In genomic region chr6:6918216-6918983, GRCh38 we compare ENCODE assay signal across 8 cellular contexts.
DNase-seq lines count a peak whose midpoint lies in the region; ATAC-seq and TF ChIP-seq lines count a peak whose summit lies in the region.

No MANE protein-coding gene starts in this region.

- peak; percentile 13 for DNase-seq in activated CD4-positive, CD25-positive, alpha-beta regulatory T cell treated with anti-CD3 and anti-CD28 coated beads, Interleukin-2, amount 50 U/mL, for 16 hours (ENCODE audit: low read depth, low spot score)
- DNase-seq in fibroblast of mammary gland (ENCODE audit: low read depth) (peak; percentile 92), BE2C (no peak), DMS79 (lab: John Stamatoyannopoulos, UW) (no peak)

- H3K9me3 Mint-ChIP-seq in stimulated activated naive CD8-positive, alpha-beta T cell treated with anti-CD3 and anti-CD28 coated beads, Interleukin-15, Interleukin-2, amounts not matched to agents 100 ng/mL and 50 ng/mL, for 24 hours, result peaks cover 4% of the 10 kb centered on the region

- H3K4me3 Mint-ChIP-seq in stimulated activated naive CD8-positive, alpha-beta T cell treated with anti-CD3 and anti-CD28 coated beads, Interleukin-15, Interleukin-2, amounts not matched to agents 100 ng/mL and 50 ng/mL, for 24 hours, result peak overlapping the region; percentile 36

- peaks cover 44% of the 10 kb centered on the region for H3K4me1 Mint-ChIP-seq in stimulated activated naive CD8-positive, alpha-beta T cell treated with anti-CD3 and anti-CD28 coated beads, Interleukin-15, Interleukin-2, amounts not matched to agents 100 ng/mL and 50 ng/mL, for 24 hours (ENCODE audit: low read depth)

- no peak overlapping the region for H3K27ac Mint-ChIP-seq in stimulated activated naive CD8-positive, alpha-beta T cell treated with anti-CD3 and anti-CD28 coated beads, Interleukin-15, Interleukin-2, amounts not matched to agents 100 ng/mL and 50 ng/mL, for 24 hours

- H3K4me3 ChIP-seq in BLaER1 treated with 17β-estradiol and CSF1 and Interleukin-3, amounts not matched to agents 10 nM and 100 nM, result no peak overlapping the region
- H3K4me3 ChIP-seq in fibroblast of mammary gland (ENCODE audit: control insufficient read depth, low read depth, low read length) (no peak overlapping the region), BE2C (ENCODE audit: low read depth, low read length) (no peak overlapping the region)

- H3K9ac ChIP-seq in BLaER1 treated with 17β-estradiol and CSF1 and Interleukin-3, amounts not matched to agents 10 nM and 100 nM, result no peak overlapping the region

- H3K36me3 Mint-ChIP-seq in stimulated activated naive CD8-positive, alpha-beta T cell treated with anti-CD3 and anti-CD28 coated beads, Interleukin-15, Interleukin-2, amounts not matched to agents 100 ng/mL and 50 ng/mL, for 24 hours (ENCODE audit: low read depth), result no peaks in the 10 kb centered on the region

- H3K27me3 ChIP-seq in BLaER1 treated with 17β-estradiol and CSF1 and Interleukin-3, amounts not matched to agents 10 nM and 100 nM, result no peaks in the 10 kb centered on the region
- no peaks in the 10 kb centered on the region for H3K27me3 ChIP-seq in BE2C

- peak; percentile 80 for ATAC-seq in GM19328 (IDR thresholded peaks at IDR 0.05; ENCODE audit: unreplicated experiment)
- peak; percentile 87 for ATAC-seq in HG03342 (IDR thresholded peaks at IDR 0.05; ENCODE audit: unreplicated experiment)

- H4K20me1 ChIP-seq in BLaER1 treated with 17β-estradiol and CSF1 and Interleukin-3, amounts not matched to agents 10 nM and 100 nM, result no peaks in the 10 kb centered on the region

- H3K9me3 ChIP-seq in BLaER1 treated with 17β-estradiol and CSF1 and Interleukin-3, amounts not matched to agents 10 nM and 100 nM (replicated peaks in 1 of 11), result peaks cover 0 to 13% (median 0%) of the 10 kb centered on the region in 11 experiments; a peak in 8 of 22 replicates
- H3K9me3 ChIP-seq in BE2C, result no peaks in the 10 kb centered on the region

- peak overlapping the region in 7 of 11 experiments; percentile 6 to 34 (median 17); a peak in 8 of 22 replicates for H3K4me2 ChIP-seq in BLaER1 treated with 17β-estradiol and CSF1 and Interleukin-3, amounts not matched to agents 10 nM and 100 nM

- H3K27me3 Mint-ChIP-seq in stimulated activated naive CD8-positive, alpha-beta T cell treated with anti-CD3 and anti-CD28 coated beads, Interleukin-15, Interleukin-2, amounts not matched to agents 100 ng/mL and 50 ng/mL, for 24 hours, result peaks cover 40% of the 10 kb centered on the region

- peaks cover 17 to 34% (median 27%) of the 10 kb centered on the region in 10 experiments for H3K4me1 ChIP-seq in BLaER1 treated with 17β-estradiol and CSF1 and Interleukin-3, amounts not matched to agents 10 nM and 100 nM
- H3K4me1 ChIP-seq in BE2C, result no peaks in the 10 kb centered on the region

- H3K36me3 ChIP-seq in BLaER1 treated with 17β-estradiol and CSF1 and Interleukin-3, amounts not matched to agents 10 nM and 100 nM, result no peaks in the 10 kb centered on the region
- H3K36me3 ChIP-seq in BE2C, result no peaks in the 10 kb centered on the region

- no peak for TF ChIP-seq CTCF in fibroblast of mammary gland (conservative IDR thresholded peaks at IDR 0.05; ENCODE audit: control insufficient read depth, insufficient read depth, low read depth, low read length)
- TF ChIP-seq CTCF in BE2C (IDR thresholded peaks at IDR 0.05; ENCODE audit: low read depth, low read length), result no peak

- no peak overlapping the region for H3K27ac ChIP-seq in BLaER1 treated with 17β-estradiol and CSF1 and Interleukin-3, amounts not matched to agents 10 nM and 100 nM

Comparison
In these comparisons a context has a peak if more than half of its experiments do, and no peak if none do; other contexts are left out.
1. DNase-seq: peak in activated CD4-positive, CD25-positive, alpha-beta regulatory T cell treated with anti-CD3 and anti-CD28 coated beads, Interleukin-2, amount 50 U/mL, for 16 hours (single experiment) and fibroblast of mammary gland (single experiment); none in BE2C (single experiment) and DMS79 (single experiment).